1 cellular context compared by ENCODE assay signal in the genomic region with DNA sequence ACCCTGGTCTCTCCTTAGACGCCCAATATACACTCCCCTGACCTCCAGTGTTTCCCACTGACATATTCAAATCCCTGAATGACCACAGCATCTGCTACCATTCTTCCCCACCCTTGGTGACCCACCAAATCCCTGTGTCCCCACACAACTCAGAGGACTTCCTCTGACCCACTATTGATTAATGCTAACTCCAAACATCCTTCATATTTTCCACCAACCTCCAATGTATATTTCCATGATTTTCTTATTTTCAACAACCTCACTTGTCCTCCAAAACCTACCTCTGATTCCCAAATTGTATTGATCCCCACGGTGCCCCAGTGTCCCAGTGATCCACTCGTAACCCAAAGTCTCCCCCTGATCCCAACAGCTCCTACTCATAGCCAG.
A peak's percentile ranks its signal among the peaks of the same experiment; 100 is the strongest.
TF ChIP-seq lines count a peak whose summit lies in the region.

No MANE protein-coding gene starts in this region.

TF ChIP-seq in HepG2, 621 proteins besides CTCF, POLR2A, EP300 and RAD21:
- 0 out of 2 replicates have a peak, but pooled peaks have one; percentile 9 for TF ChIP-seq NFKBIZ (CRISPR knock-in tag; IDR thresholded peaks at IDR 0.05)
- TF ChIP-seq, protein P1, sequence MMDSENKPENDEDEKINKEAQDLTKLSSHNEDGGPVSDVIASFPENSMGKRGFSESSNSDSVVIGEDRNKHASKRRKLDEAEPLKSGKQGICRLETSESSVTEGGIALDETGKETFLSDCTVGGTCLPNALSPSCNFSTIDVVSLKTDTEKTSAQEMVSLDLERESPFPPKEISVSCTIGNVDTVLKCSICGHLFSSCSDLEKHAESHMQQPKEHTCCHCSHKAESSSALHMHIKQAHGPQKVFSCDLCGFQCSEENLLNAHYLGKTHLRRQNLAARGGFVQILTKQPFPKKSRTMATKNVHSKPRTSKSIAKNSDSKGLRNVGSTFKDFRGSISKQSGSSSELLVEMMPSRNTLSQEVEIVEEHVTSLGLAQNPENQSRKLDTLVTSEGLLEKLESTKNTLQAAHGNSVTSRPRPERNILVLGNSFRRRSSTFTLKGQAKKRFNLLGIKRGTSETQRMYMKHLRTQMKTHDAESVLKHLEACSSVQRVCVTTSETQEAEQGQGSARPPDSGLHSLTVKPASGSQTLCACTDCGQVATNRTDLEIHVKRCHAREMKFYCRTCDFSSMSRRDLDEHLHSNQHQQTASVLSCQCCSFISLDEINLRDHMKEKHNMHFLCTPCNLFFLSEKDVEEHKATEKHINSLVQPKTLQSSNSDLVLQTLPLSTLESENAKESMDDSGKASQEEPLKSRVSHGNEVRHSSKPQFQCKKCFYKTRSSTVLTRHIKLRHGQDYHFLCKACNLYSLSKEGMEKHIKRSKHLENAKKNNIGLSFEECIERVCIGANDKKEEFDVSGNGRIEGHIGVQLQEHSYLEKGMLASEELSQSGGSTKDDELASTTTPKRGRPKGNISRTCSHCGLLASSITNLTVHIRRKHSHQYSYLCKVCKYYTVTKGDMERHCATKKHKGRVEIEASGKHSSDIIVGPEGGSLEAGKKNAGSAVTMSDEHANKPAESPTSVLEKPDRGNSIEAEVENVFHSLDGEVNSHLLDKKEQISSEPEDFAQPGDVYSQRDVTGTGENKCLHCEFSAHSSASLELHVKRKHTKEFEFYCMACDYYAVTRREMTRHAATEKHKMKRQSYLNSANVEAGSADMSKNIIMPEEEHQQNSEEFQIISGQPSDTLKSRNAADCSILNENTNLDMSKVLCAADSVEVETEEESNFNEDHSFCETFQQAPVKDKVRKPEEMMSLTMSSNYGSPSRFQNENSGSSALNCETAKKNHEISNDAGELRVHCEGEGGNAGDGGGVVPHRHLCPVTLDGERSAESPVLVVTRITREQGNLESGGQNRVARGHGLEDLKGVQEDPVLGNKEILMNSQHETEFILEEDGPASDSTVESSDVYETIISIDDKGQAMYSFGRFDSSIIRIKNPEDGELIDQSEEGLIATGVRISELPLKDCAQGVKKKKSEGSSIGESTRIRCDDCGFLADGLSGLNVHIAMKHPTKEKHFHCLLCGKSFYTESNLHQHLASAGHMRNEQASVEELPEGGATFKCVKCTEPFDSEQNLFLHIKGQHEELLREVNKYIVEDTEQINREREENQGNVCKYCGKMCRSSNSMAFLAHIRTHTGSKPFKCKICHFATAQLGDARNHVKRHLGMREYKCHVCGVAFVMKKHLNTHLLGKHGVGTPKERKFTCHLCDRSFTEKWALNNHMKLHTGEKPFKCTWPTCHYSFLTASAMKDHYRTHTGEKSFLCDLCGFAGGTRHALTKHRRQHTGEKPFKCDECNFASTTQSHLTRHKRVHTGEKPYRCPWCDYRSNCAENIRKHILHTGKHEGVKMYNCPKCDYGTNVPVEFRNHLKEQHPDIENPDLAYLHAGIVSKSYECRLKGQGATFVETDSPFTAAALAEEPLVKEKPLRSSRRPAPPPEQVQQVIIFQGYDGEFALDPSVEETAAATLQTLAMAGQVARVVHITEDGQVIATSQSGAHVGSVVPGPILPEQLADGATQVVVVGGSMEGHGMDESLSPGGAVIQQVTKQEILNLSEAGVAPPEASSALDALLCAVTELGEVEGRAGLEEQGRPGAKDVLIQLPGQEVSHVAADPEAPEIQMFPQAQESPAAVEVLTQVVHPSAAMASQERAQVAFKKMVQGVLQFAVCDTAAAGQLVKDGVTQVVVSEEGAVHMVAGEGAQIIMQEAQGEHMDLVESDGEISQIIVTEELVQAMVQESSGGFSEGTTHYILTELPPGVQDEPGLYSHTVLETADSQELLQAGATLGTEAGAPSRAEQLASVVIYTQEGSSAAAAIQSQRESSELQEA (CRISPR knock-in tag; IDR thresholded peaks at IDR 0.05; ENCODE audit: not compliant biosample characterization): no peak
